In genomic region chr10:3469639-3470020, GRCh38 we compare ENCODE assay signal across 11 cellular contexts.
DNase-seq lines count a peak whose midpoint lies in the region; ATAC-seq, FAIRE-seq and TF ChIP-seq lines count a peak whose summit lies in the region.
"Had no signal": no experiment of that assay in that cellular context is flagged by ENCODE, and none has a peak within 500 bp of the region (broad histone marks: within the 10 kb centered on the region; RNA-seq: fewer than 3 reads in every experiment).

No MANE protein-coding gene starts in this region.

- DNase-seq in HCT116 (ENCODE audit: low read depth, low spot score) = no peak
- DNase-seq in adrenal gland = no peak
- DNase-seq in kidney = no peak
- DNase-seq in stomach = no peak
- DNase-seq in NCI-H146 (lab: John Stamatoyannopoulos, UW) = no peak
- DNase-seq in NOMO-1 treated with dmso at 0.1 percent for 144 hours (lab: John Stamatoyannopoulos, UW; ENCODE audit: unreplicated experiment) = no peak
- DNase-seq: DMS79 treated with DMSO at 0.1 percent for 48 hours, NCI-H2107, SIG-M5 had no signal

- H4K20me1 ChIP-seq in HCT116 (ENCODE audit: insufficient read depth) = no peaks in the 10 kb centered on the region

- RAD21 ChIA-PET in HCT116 (lab: Charles Lee; ENCODE audit: low non-redundant PET in 1 of 2, low total read pairs in 2 of 2, uncharacterized antibody in 2 of 2, unreplicated experiment in 2 of 2) = no interaction called here

- WGBS in adrenal gland, 4 donors = 77 to 89% (median 84%) methylated on average over 2 of the region's 2 CpGs
- 64 to 81% (median 73%) methylated on average over 2 of the region's 2 CpGs for WGBS in stomach, 5 donors

- ATAC-seq in HCT116 (no peak), GM19035 (IDR thresholded peaks at IDR 0.05; ENCODE audit: unreplicated experiment) (no peak), HG02678 (IDR thresholded peaks at IDR 0.05; ENCODE audit: unreplicated experiment) (no peak)

- TF ChIP-seq POLR2A in HCT116 (IDR thresholded peaks at IDR 0.05; ENCODE audit: borderline replicate concordance, extremely low read depth, insufficient read depth, insufficient read length) (no peak), adrenal gland (IDR thresholded peaks at IDR 0.05) (no peak), stomach (IDR thresholded peaks at IDR 0.05) (no peak)

- H3K9me3 ChIP-seq in HCT116 (ENCODE audit: control insufficient read depth in 1 of 2, insufficient read depth in 1 of 2, low read depth in 1 of 2, low read length in 2 of 2) = no peaks in the 10 kb centered on the region
- no peaks in the 10 kb centered on the region for H3K9me3 ChIP-seq in adrenal gland (replicated peaks in 1 of 3)
- no peaks in the 10 kb centered on the region for H3K9me3 ChIP-seq in kidney (ENCODE audit: control insufficient read depth in 1 of 2, low read length in 2 of 2)
- H3K9me3 ChIP-seq in stomach = no peaks in the 10 kb centered on the region

- H3K27ac ChIP-seq in HCT116 (ENCODE audit: low read depth, low read length) = peak overlapping the region; percentile 81
- peak overlapping the region in 3 of 5 donors; percentile 41 to 89 (median 78) for H3K27ac ChIP-seq in adrenal gland
- H3K27ac ChIP-seq in kidney (ENCODE audit: low read depth in 2 of 2, low read length in 2 of 2) = peak overlapping the region; percentile 0 to 92
- H3K27ac ChIP-seq in stomach = peak overlapping the region; percentile 74 to 86 (median 84)

- H2AFZ ChIP-seq in HCT116 (ENCODE audit: low read depth, low read length, poor library complexity, severe bottlenecking) = peak overlapping the region; percentile 65

- H3K9me2 ChIP-seq in HCT116 (ENCODE audit: insufficient read depth) = no peaks in the 10 kb centered on the region

- H3K27me3 ChIP-seq in HCT116 (ENCODE audit: insufficient read depth, low read length) (no peaks in the 10 kb centered on the region), adrenal gland (no peaks in the 10 kb centered on the region), stomach (no peaks in the 10 kb centered on the region)

- H3K36me3 ChIP-seq in HCT116 (ENCODE audit: control insufficient read depth in 1 of 2, insufficient read depth in 2 of 2, low read length in 2 of 2) (no peaks in the 10 kb centered on the region), adrenal gland (replicated peaks in 1 of 2) (no peaks in the 10 kb centered on the region), kidney (ENCODE audit: control insufficient read depth in 1 of 2, insufficient read depth in 2 of 2, low read length in 2 of 2) (no peaks in the 10 kb centered on the region), stomach (no peaks in the 10 kb centered on the region)

- no peak for FAIRE-seq in kidney (lab: Jason Lieb, UNC)

- POLR2A ChIA-PET in HCT116 (lab: Charles Lee) = no interaction called here

- TF ChIP-seq CTCF in HCT116 (IDR thresholded peaks at IDR 0.05 in 2 of 3, conservative IDR thresholded peaks at IDR 0.05 in 1 of 3; ENCODE audit: borderline replicate concordance in 1 of 3, insufficient read depth in 1 of 3, low read depth in 2 of 3, low read length in 2 of 3) (no peak), adrenal gland (IDR thresholded peaks at IDR 0.05) (no peak), kidney (IDR thresholded peaks at IDR 0.05; ENCODE audit: borderline replicate concordance, extremely low read depth, insufficient read depth) (no peak), stomach (IDR thresholded peaks at IDR 0.05) (no peak)

- BruUV-seq in HCT116 (replicated peaks; lab: Mats Ljungman, UMichigan) = no TSS peak

- H3K79me2 ChIP-seq in HCT116 (ENCODE audit: insufficient read depth, low read length) = no peaks in the 10 kb centered on the region

- no peak for TF ChIP-seq RAD21 in HCT116 (IDR thresholded peaks at IDR 0.05; ENCODE audit: low read depth)

- H3K4me1 ChIP-seq in HCT116 (ENCODE audit: control insufficient read depth in 1 of 2, insufficient read depth in 2 of 2, low read length in 2 of 2) (peaks cover 29 to 33% of the 10 kb centered on the region in 2 experiments), adrenal gland (replicated peaks in 1 of 2) (peaks cover 8 to 34% of the 10 kb centered on the region in 2 donors), kidney (ENCODE audit: control insufficient read depth in 1 of 2, insufficient read depth in 1 of 2, low read depth in 1 of 2, low read length in 2 of 2) (peaks cover 24 to 28% of the 10 kb centered on the region in 2 donors), stomach (peaks cover 16 to 68% (median 44%) of the 10 kb centered on the region in 4 donors)

- peak overlapping the region; percentile 66 for H3K4me2 ChIP-seq in HCT116 (ENCODE audit: low read length)

- H3K9ac ChIP-seq in HCT116 (ENCODE audit: low read length) = no peak overlapping the region
- H3K9ac ChIP-seq in kidney (ENCODE audit: low read length in 2 of 2) = no peak overlapping the region

- CTCF ChIA-PET in HCT116 (lab: Charles Lee) = no interaction called here

- peak overlapping the region in 1 of 2 experiments; percentile 41; a peak in 2 of 4 replicates for H3K4me3 ChIP-seq in HCT116 (replicated peaks in 1 of 2; ENCODE audit: low read depth in 1 of 2, low read length in 2 of 2)
- no peak overlapping the region for H3K4me3 ChIP-seq in adrenal gland
- no peak overlapping the region for H3K4me3 ChIP-seq in kidney (ENCODE audit: low read length in 2 of 2)
- no peak overlapping the region for H3K4me3 ChIP-seq in stomach

- no peak for TF ChIP-seq EP300 in stomach (IDR thresholded peaks at IDR 0.05)

- intact Hi-C loops in HCT116 (cut with micrococcal nuclease) (loop anchor here (5.0 to 10.0 kb wide), 3 partner anchors 222 to 1195 kb away; no protein-coding TSS in a partner anchor), adrenal gland (cut with DNase I) (no loop called here), kidney (cut with DNase I) (no loop called here), stomach (cut with DNase I; ENCODE audit: low total_unique reads) (no loop called here)

TF ChIP-seq in HCT116, 20 proteins besides CTCF, POLR2A, EP300 and RAD21:
- TF ChIP-seq ELF1 (IDR thresholded peaks at IDR 0.05; ENCODE audit: borderline replicate concordance, low read depth) (no peak), YY1 (IDR thresholded peaks at IDR 0.05; ENCODE audit: extremely low read depth, insufficient replicate concordance, low read depth, low read length) (no peak), EZH2 (IDR thresholded peaks at IDR 0.05) (no peak), CBX3 (IDR thresholded peaks at IDR 0.05; ENCODE audit: low read depth) (no peak), JUND (IDR thresholded peaks at IDR 0.05) (no peak), FOSL1 (IDR thresholded peaks at IDR 0.05; ENCODE audit: low read depth) (no peak), SIN3A (IDR thresholded peaks at IDR 0.05; ENCODE audit: low read depth) (no peak), EGR1 (IDR thresholded peaks at IDR 0.05; ENCODE audit: low read depth) (no peak), ATF3 (IDR thresholded peaks at IDR 0.05) (no peak), ZNF274 (IDR thresholded peaks at IDR 0.05; ENCODE audit: low read depth, low read length) (no peak), EZH2phosphoT487 (IDR thresholded peaks at IDR 0.05; ENCODE audit: borderline replicate concordance) (no peak), SRF (IDR thresholded peaks at IDR 0.05; ENCODE audit: low read depth) (no peak), SP1 (IDR thresholded peaks at IDR 0.05; ENCODE audit: low read depth) (no peak), CEBPB (IDR thresholded peaks at IDR 0.05; ENCODE audit: low read depth) (no peak)
- TF ChIP-seq, protein P1, sequence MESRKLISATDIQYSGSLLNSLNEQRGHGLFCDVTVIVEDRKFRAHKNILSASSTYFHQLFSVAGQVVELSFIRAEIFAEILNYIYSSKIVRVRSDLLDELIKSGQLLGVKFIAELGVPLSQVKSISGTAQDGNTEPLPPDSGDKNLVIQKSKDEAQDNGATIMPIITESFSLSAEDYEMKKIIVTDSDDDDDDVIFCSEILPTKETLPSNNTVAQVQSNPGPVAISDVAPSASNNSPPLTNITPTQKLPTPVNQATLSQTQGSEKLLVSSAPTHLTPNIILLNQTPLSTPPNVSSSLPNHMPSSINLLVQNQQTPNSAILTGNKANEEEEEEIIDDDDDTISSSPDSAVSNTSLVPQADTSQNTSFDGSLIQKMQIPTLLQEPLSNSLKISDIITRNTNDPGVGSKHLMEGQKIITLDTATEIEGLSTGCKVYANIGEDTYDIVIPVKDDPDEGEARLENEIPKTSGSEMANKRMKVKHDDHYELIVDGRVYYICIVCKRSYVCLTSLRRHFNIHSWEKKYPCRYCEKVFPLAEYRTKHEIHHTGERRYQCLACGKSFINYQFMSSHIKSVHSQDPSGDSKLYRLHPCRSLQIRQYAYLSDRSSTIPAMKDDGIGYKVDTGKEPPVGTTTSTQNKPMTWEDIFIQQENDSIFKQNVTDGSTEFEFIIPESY (IDR thresholded peaks at IDR 0.05; ENCODE audit: extremely low read depth, insufficient replicate concordance, low read length) = no peak
- TF ChIP-seq, protein P2, sequence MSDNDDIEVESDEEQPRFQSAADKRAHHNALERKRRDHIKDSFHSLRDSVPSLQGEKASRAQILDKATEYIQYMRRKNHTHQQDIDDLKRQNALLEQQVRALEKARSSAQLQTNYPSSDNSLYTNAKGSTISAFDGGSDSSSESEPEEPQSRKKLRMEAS (IDR thresholded peaks at IDR 0.05) = no peak
